Comparison of ENCODE assay signal across 8 cellular contexts in the genomic region with DNA sequence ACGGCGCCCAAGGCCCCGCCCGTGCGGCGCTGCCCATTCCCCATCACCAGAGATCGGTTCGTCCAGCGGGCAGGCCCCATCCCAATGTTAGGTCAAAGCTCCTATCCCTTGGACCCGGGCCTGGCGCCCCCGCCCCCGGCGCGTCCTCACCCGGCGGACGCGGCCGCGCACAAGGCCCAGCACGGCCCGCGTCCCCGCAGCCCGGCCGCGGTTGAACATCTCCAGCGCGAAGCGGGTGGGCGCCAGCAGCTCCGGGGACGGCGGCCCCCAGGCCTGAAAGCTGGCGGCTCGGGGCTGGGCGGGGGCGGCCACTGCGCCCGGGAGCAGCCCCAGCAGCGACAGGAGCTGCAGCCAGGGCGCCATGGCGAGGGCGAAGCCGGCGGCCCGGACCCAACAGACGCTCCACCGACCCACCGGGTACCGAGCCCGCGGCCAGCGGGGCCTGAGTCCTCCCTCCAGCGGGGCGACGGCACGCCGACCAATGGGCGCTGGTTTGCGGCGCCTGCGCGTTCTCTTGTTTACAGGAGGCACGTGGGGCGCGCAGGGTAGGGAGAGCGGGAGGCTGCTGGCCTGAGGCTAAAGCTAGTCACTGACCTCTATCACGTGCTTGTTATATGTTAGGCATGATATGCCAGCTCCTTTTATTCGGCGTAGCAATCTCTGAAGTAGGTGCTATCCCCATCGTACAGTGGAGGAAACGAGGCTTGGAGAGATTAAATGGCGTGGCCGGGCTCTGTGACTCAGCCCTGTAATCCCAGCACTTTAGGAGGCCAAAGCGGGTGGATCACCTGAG. TPM values are rescaled to one million over a fixed set of nuclear protein-coding genes. Genes with fewer than 3 reads are reported as not detected.
DNase-seq lines count a peak whose midpoint lies in the region; ATAC-seq lines count a peak whose summit lies in the region.

A gene (minus strand): TSS at position 483 of the 793 bp plus-strand sequence. CDS start 120 bp downstream, at position 363.

- H3K9me3 Mint-ChIP-seq in activated naive CD8-positive, alpha-beta T cell treated with anti-CD3 and anti-CD28 coated beads, Interleukin-2, amount 50 U/mL, for 24 hours: no peaks in the 10 kb centered on the region

- intact Hi-C loops in Right ventricle myocardium inferior (cut with DNase I): no loop called here

- no peaks in the 10 kb centered on the region for H3K36me3 ChIP-seq in urinary bladder (ENCODE audit: insufficient read depth)

- DNase-seq in Daoy (ENCODE audit: low read depth): peak; percentile 83
- DNase-seq in M059J (ENCODE audit: low read depth): peak; percentile 80
- DNase-seq in T follicular helper cell (ENCODE audit: low read depth): peak; percentile 56
- DNase-seq in activated naive CD8-positive, alpha-beta T cell treated with anti-CD3 and anti-CD28 coated beads, Interleukin-2, amount 50 U/mL, for 24 hours: peak; percentile 76
- peak; percentile 95 for DNase-seq in Right ventricle myocardium inferior (ENCODE audit: missing footprints)
- DNase-seq in pulmonary artery endothelial cell (ENCODE audit: low read depth, low spot score): peak; percentile 26

- peaks cover 12% of the 10 kb centered on the region for H3K4me1 Mint-ChIP-seq in activated naive CD8-positive, alpha-beta T cell treated with anti-CD3 and anti-CD28 coated beads, Interleukin-2, amount 50 U/mL, for 24 hours

- ATAC-seq in activated naive CD8-positive, alpha-beta T cell treated with anti-CD3 and anti-CD28 coated beads, Interleukin-2, amount 50 U/mL, for 24 hours: peak; percentile 88
- ATAC-seq in Right ventricle myocardium inferior: peak; percentile 97
- ATAC-seq in HG02642 (IDR thresholded peaks at IDR 0.05; ENCODE audit: poor library complexity, unreplicated experiment): no peak

- no peak within 1 kb of the TSS for H3K27ac ChIP-seq in urinary bladder (ENCODE audit: low read depth)

- H3K4me1 ChIP-seq in urinary bladder (ENCODE audit: insufficient read depth): peaks cover 2% of the 10 kb centered on the region

- H3K27me3 Mint-ChIP-seq in activated naive CD8-positive, alpha-beta T cell treated with anti-CD3 and anti-CD28 coated beads, Interleukin-2, amount 50 U/mL, for 24 hours: peaks cover 6% of the 10 kb centered on the region

- peak within 1 kb of the TSS; percentile 68 for H3K4me3 ChIP-seq in urinary bladder (ENCODE audit: low read depth, low read length)

- peak within 1 kb of the TSS; percentile 77 for H3K4me3 Mint-ChIP-seq in activated naive CD8-positive, alpha-beta T cell treated with anti-CD3 and anti-CD28 coated beads, Interleukin-2, amount 50 U/mL, for 24 hours

- peak within 1 kb of the TSS; percentile 60 for H3K27ac Mint-ChIP-seq in activated naive CD8-positive, alpha-beta T cell treated with anti-CD3 and anti-CD28 coated beads, Interleukin-2, amount 50 U/mL, for 24 hours

- no peaks in the 10 kb centered on the region for H3K36me3 Mint-ChIP-seq in activated naive CD8-positive, alpha-beta T cell treated with anti-CD3 and anti-CD28 coated beads, Interleukin-2, amount 50 U/mL, for 24 hours (ENCODE audit: low read depth)

- 3% methylated on average over 77 of the region's 77 CpGs for WGBS in urinary bladder

RNA-seq across cellular contexts. Expression of the gene that starts here (rescaled TPM):
- 7.5 and 9.5 TPM in 2 replicates for total RNA-seq in Daoy (2014; rRNA removed; shearing (Covaris generic))
- 22.9 and 28.4 TPM in 2 replicates for total RNA-seq in M059J (2014; rRNA removed; shearing (Covaris generic))
- total RNA-seq in Right ventricle myocardium inferior: 51.0 TPM
- total RNA-seq in pulmonary artery endothelial cell: 20.4 TPM in 2 replicates
- total RNA-seq in urinary bladder: 22.8 TPM
- 92.1 TPM for polyA plus RNA-seq in urinary bladder

Comparison
In these comparisons a context has a peak if more than half of its experiments do, and no peak if none do; other contexts are left out.
1. DNase-seq: peak in every context shown above with its lines; median percentile 95 in Right ventricle myocardium inferior; 83 in Daoy; 80 in M059J; 76 in activated naive CD8-positive, alpha-beta T cell treated with anti-CD3 and anti-CD28 coated beads, Interleukin-2, amount 50 U/mL, for 24 hours; 56 in T follicular helper cell; 26 in pulmonary artery endothelial cell.